In the genomic region with DNA sequence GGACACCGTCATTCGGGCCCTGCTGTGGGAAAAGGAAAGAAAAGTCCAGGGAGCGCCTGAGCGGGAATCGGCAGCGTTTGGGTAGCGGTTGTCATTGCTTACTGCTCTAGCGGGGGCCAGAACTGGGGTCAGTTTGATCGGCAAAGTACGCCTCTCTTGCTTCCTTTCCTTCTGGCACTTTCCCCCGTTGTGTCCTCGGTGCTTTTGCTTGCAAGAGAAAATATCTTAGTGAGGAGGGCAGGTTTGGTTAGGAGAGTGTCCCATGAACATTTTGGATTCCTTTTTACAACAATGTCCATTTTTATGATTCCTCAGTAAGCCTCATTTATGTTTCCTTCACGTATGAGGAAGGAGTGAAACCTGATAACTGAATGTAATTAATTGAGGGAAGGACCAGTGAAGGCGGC, we compare ENCODE assay signal across 8 cellular contexts. TPM values are rescaled to one million over a fixed set of nuclear protein-coding genes. Genes with fewer than 3 reads are reported as not detected.
DNase-seq lines count a peak whose midpoint lies in the region; ATAC-seq and TF ChIP-seq lines count a peak whose summit lies in the region.

No MANE protein-coding gene starts in this region.

- peak overlapping the region; percentile 100 for H3K9ac ChIP-seq in NT2/D1 (ENCODE audit: insufficient read length, low read depth)
- peak overlapping the region; percentile 72 for H3K9ac ChIP-seq in neural cell (ENCODE audit: low read length)

- H3K27me3 ChIP-seq in NT2/D1 (ENCODE audit: insufficient read depth, insufficient read length) = no peaks in the 10 kb centered on the region
- H3K27me3 ChIP-seq in dorsolateral prefrontal cortex = no peaks in the 10 kb centered on the region
- no peaks in the 10 kb centered on the region for H3K27me3 ChIP-seq in neural cell (ENCODE audit: insufficient read depth, low read depth, low read length)

- no peaks in the 10 kb centered on the region for H3K9me2 ChIP-seq in neural cell (ENCODE audit: insufficient read depth, low read length)

- no peak for TF ChIP-seq RAD21 in neural cell (conservative IDR thresholded peaks at IDR 0.05)

- ATAC-seq in HG03045 (IDR thresholded peaks at IDR 0.05; ENCODE audit: unreplicated experiment) (no peak), GM19324 (IDR thresholded peaks at IDR 0.05; ENCODE audit: low FRiP score, unreplicated experiment) (no peak)

- H3K36me3 ChIP-seq in NT2/D1 (ENCODE audit: insufficient read depth, insufficient read length, low read length) (peaks cover 66% of the 10 kb centered on the region), neural cell (ENCODE audit: insufficient read depth, low read length) (no peaks in the 10 kb centered on the region)

- H3K4me2 ChIP-seq in neural cell (ENCODE audit: low read length) = peak overlapping the region; percentile 63

- H4K20me1 ChIP-seq in neural cell (ENCODE audit: insufficient read depth) = no peaks in the 10 kb centered on the region

- peaks cover 11% of the 10 kb centered on the region for H3K79me2 ChIP-seq in neural cell (replicated peaks; ENCODE audit: insufficient read depth, low read length)

- TF ChIP-seq CTCF in dorsolateral prefrontal cortex (IDR thresholded peaks at IDR 0.05 in 54 of 56, conservative IDR thresholded peaks at IDR 0.05 in 2 of 56; ENCODE audit: low read depth in 1 of 56, partially characterized antibody in 56 of 56) (no peak), neural cell (IDR thresholded peaks at IDR 0.05; ENCODE audit: poor library complexity, severe bottlenecking) (no peak)

- H2AFZ ChIP-seq in neural cell (ENCODE audit: low read depth, low read length) = peak overlapping the region; percentile 65

- peaks cover 10% of the 10 kb centered on the region for H3K4me1 ChIP-seq in NT2/D1 (ENCODE audit: insufficient read depth, insufficient read length)

- intact Hi-C loops in dorsolateral prefrontal cortex (cut with DNase I) = loop anchor here (5.0 to 10.0 kb wide), 3 partner anchors 56 to 253 kb away; a partner anchor contains a TSS

- H3K27ac ChIP-seq in dorsolateral prefrontal cortex (peak overlapping the region in 51 of 59 donors; percentile 34 to 91 (median 79)), neural cell (ENCODE audit: low read length) (peak overlapping the region; percentile 39)

- H3K4me3 ChIP-seq in NT2/D1 (ENCODE audit: insufficient read length, low read depth) = peak overlapping the region; percentile 94
- H3K4me3 ChIP-seq in dorsolateral prefrontal cortex = peak overlapping the region; percentile 44 to 97 (median 88)
- H3K4me3 ChIP-seq in neural cell (ENCODE audit: low read length) = peak overlapping the region; percentile 95

- H3K9me3 ChIP-seq in NT2/D1 (ENCODE audit: insufficient read depth, low read length) (no peaks in the 10 kb centered on the region), neural cell (ENCODE audit: low read length) (no peaks in the 10 kb centered on the region)

- H3F3A ChIP-seq in neural cell (ENCODE audit: insufficient read depth, low read length, poor library complexity, severe bottlenecking) = no peaks in the 10 kb centered on the region

- DNase-seq in NCI-H1092 treated with DMSO at 0.1 percent for 48 hours (lab: John Stamatoyannopoulos, UW) = peak; percentile 68
- no peak for DNase-seq in NCI-H1092 (lab: John Stamatoyannopoulos, UW)
- peak; percentile 52 for DNase-seq in NT2/D1 (ENCODE audit: low read depth, low spot score)
- DNase-seq in dorsolateral prefrontal cortex = peak in 1 of 10 donors; percentile 21
- DNase-seq in NCI-H1417 treated with DMSO at 0.1 percent for 48 hours (lab: John Stamatoyannopoulos, UW) = no peak

- no peak for TF ChIP-seq EP300 in neural cell (conservative IDR thresholded peaks at IDR 0.05; ENCODE audit: poor library complexity, severe bottlenecking)

TF ChIP-seq in neural cell, 6 proteins besides CTCF, POLR2A, EP300 and RAD21:
- TF ChIP-seq EZH2 (IDR thresholded peaks at IDR 0.05; ENCODE audit: borderline replicate concordance, insufficient read depth, low read length, poor library complexity, severe bottlenecking) (no peak), MXI1 (conservative IDR thresholded peaks at IDR 0.05; ENCODE audit: poor library complexity, severe bottlenecking) (no peak), SMC3 (conservative IDR thresholded peaks at IDR 0.05; ENCODE audit: poor library complexity) (no peak), POLR2AphosphoS5 (IDR thresholded peaks at IDR 0.05) (no peak), TAF1 (IDR thresholded peaks at IDR 0.05; ENCODE audit: low read depth) (no peak)
- TF ChIP-seq, protein P1, sequence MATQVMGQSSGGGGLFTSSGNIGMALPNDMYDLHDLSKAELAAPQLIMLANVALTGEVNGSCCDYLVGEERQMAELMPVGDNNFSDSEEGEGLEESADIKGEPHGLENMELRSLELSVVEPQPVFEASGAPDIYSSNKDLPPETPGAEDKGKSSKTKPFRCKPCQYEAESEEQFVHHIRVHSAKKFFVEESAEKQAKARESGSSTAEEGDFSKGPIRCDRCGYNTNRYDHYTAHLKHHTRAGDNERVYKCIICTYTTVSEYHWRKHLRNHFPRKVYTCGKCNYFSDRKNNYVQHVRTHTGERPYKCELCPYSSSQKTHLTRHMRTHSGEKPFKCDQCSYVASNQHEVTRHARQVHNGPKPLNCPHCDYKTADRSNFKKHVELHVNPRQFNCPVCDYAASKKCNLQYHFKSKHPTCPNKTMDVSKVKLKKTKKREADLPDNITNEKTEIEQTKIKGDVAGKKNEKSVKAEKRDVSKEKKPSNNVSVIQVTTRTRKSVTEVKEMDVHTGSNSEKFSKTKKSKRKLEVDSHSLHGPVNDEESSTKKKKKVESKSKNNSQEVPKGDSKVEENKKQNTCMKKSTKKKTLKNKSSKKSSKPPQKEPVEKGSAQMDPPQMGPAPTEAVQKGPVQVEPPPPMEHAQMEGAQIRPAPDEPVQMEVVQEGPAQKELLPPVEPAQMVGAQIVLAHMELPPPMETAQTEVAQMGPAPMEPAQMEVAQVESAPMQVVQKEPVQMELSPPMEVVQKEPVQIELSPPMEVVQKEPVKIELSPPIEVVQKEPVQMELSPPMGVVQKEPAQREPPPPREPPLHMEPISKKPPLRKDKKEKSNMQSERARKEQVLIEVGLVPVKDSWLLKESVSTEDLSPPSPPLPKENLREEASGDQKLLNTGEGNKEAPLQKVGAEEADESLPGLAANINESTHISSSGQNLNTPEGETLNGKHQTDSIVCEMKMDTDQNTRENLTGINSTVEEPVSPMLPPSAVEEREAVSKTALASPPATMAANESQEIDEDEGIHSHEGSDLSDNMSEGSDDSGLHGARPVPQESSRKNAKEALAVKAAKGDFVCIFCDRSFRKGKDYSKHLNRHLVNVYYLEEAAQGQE (IDR thresholded peaks at IDR 0.05; ENCODE audit: borderline replicate concordance) = no peak

RNA-seq across cellular contexts. Expression of a gene that starts 0.7 kb away (rescaled TPM):
- 10 to 100 TPM; 35.1 to 80.7 (median 56.5) TPM for total RNA-seq in dorsolateral prefrontal cortex
- 36.8 and 37.8 TPM in 2 replicates for polyA plus RNA-seq in neural cell
- polyA minus RNA-seq in neural cell = 33.6 and 37.0 TPM in 2 replicates

RNA-seq across cellular contexts. Expression of a gene that starts 58.1 kb away (rescaled TPM):
- 10 to 100 TPM; 30.7 to 59.1 (median 45.8) TPM for total RNA-seq in dorsolateral prefrontal cortex
- 56.0 and 59.4 TPM in 2 replicates for polyA plus RNA-seq in neural cell
- polyA minus RNA-seq in neural cell = 107 and 108 TPM in 2 replicates

Comparison
In these comparisons a context has a peak if more than half of its experiments do, and no peak if none do; other contexts are left out.
1. DNase-seq: peak in NCI-H1092 treated with DMSO at 0.1 percent for 48 hours (single experiment) and NT2/D1 (single experiment); none in NCI-H1092 (single experiment) and NCI-H1417 treated with DMSO at 0.1 percent for 48 hours (single experiment).
2. Peak in every context shown above with its lines, with median percentiles within 50 percentile points of each other: H3K4me3 ChIP-seq.